36 cellular contexts compared by ENCODE assay signal in the genomic region with DNA sequence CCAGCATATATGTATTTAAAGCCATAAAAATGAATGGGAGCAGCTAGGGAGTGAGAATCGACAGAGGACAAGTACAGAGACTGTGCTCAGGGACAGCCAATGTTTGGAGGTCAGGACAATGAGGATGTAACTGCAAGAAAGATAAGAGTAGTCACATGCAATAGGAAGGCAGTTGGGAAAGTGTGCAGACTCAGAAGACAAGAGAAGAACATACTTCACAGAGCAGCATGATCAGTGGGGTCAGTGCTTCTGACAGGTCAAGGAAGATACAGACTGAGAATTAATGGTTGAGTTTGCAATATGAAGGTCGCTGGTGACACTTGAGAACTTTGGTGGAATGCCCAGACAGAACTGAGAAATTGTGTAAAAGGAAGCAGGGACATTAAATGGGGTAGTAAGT.
"Had no signal": no experiment of that assay in that cellular context is flagged by ENCODE, and none has a peak within 500 bp of the region (broad histone marks: within the 10 kb centered on the region; RNA-seq: fewer than 3 reads in every experiment).

No MANE protein-coding gene starts in this region.

- H3K4me3 ChIP-seq: ascending aorta, body of pancreas, breast epithelium had no signal

- FAIRE-seq: TTC549 had no signal

- H3K27me3 Mint-ChIP-seq: activated B cell treated with CpG ODN at 0.5 μM for 24 hours; activated CD4-positive, alpha-beta memory T cell treated with anti-CD3 and anti-CD28 coated beads for 36 hours; activated CD4-positive, alpha-beta T cell treated with anti-CD3 and anti-CD28 coated beads, Interleukin-2, amount 10 ng/mL, durations not matched to agents 24 days and 14 days; activated CD8-positive, alpha-beta T cell treated with anti-CD3 and anti-CD28 coated beads for 36 hours; activated naive CD8-positive, alpha-beta T cell treated with anti-CD3 and anti-CD28 coated beads for 36 hours; activated T-helper 17 cell treated with anti-CD3 and anti-CD28 coated beads, Interleukin-2, amount 50 U/mL, for 72 hours had no signal

- H3K9me3 ChIP-seq: ascending aorta, body of pancreas, breast epithelium had no signal

- ATAC-seq: activated CD8-positive, alpha-beta T cell treated with anti-CD3 and anti-CD28 coated beads for 36 hours; activated naive CD4-positive, alpha-beta T cell treated with anti-CD3 and anti-CD28 coated beads, Interleukin-2, amount 50 U/mL, for 72 hours; activated T-cell treated with anti-CD3 and anti-CD28 coated beads, Interleukin-2, amount 50 U/mL, for 4 hours; activated T-cell treated with anti-CD3 and anti-CD28 coated beads, Interleukin-2, amount 50 U/mL, for 72 hours; activated T-helper 17 cell treated with anti-CD3 and anti-CD28 coated beads, Interleukin-2, amount 50 U/mL, for 72 hours; body of pancreas had no signal

- H3K4me3 Mint-ChIP-seq: activated B cell treated with CpG ODN at 0.5 μM for 24 hours; activated CD4-positive, alpha-beta memory T cell treated with anti-CD3 and anti-CD28 coated beads for 36 hours; activated CD4-positive, alpha-beta T cell treated with anti-CD3 and anti-CD28 coated beads, Interleukin-2, amount 10 ng/mL, durations not matched to agents 24 days and 14 days; activated CD8-positive, alpha-beta T cell treated with anti-CD3 and anti-CD28 coated beads for 36 hours; activated naive CD4-positive, alpha-beta T cell treated with anti-CD3 and anti-CD28 coated beads for 36 hours; activated naive CD8-positive, alpha-beta T cell treated with anti-CD3 and anti-CD28 coated beads for 36 hours; activated T-cell treated with anti-CD3 and anti-CD28 coated beads, Interleukin-2, amount 50 U/mL, for 4 hours; activated T-cell treated with anti-CD3 and anti-CD28 coated beads, Interleukin-2, amount 50 U/mL, for 72 hours; activated T-helper 1 cell treated with anti-CD3 and anti-CD28 coated beads, Interleukin-12 subunit alpha, Interleukin-12 subunit beta, Interleukin-2, Interleukin-4 antibody, amounts not matched to agents 30 ng/mL and 10 ng/mL and 1 ng/mL, durations not matched to agents 14 hours and 24 hours and 36 hours; activated T-helper 17 cell treated with anti-CD3 and anti-CD28 coated beads, Interleukin-2, amount 50 U/mL, for 72 hours; T-helper 1 cell treated with Interleukin-12 subunit alpha and Interleukin-12 subunit beta and Interleukin-4 antibody, amounts not matched to agents 30 μg/mL and 1 μg/mL, for 36 hours; T-helper 2 cell treated with Interferon-gamma antibody and Interleukin-4, amounts not matched to agents 5 μg/mL and 100 μg/mL, for 36 hours had no signal

- H3K27me3 ChIP-seq: ascending aorta, body of pancreas, brain microvascular endothelial cell, breast epithelium had no signal

- H3K36me3 ChIP-seq: ascending aorta, brain microvascular endothelial cell, breast epithelium had no signal

- H3K4me1 ChIP-seq: ascending aorta, body of pancreas, breast epithelium had no signal

- H3K36me3 Mint-ChIP-seq: activated CD4-positive, alpha-beta memory T cell treated with anti-CD3 and anti-CD28 coated beads for 36 hours; activated naive CD4-positive, alpha-beta T cell treated with anti-CD3 and anti-CD28 coated beads, Interleukin-2, amount 50 U/mL, for 72 hours; activated naive CD8-positive, alpha-beta T cell treated with anti-CD3 and anti-CD28 coated beads for 36 hours had no signal

- H3K27ac Mint-ChIP-seq: activated B cell treated with CpG ODN at 0.5 μM for 24 hours; activated CD4-positive, alpha-beta memory T cell treated with anti-CD3 and anti-CD28 coated beads for 36 hours; activated CD4-positive, alpha-beta T cell treated with anti-CD3 and anti-CD28 coated beads, Interleukin-2, amount 10 ng/mL, durations not matched to agents 24 days and 14 days; activated CD8-positive, alpha-beta T cell treated with anti-CD3 and anti-CD28 coated beads for 36 hours; activated naive CD4-positive, alpha-beta T cell treated with anti-CD3 and anti-CD28 coated beads for 36 hours; activated naive CD4-positive, alpha-beta T cell treated with anti-CD3 and anti-CD28 coated beads, Interleukin-2, amount 50 U/mL, for 72 hours; activated naive CD8-positive, alpha-beta T cell treated with anti-CD3 and anti-CD28 coated beads for 36 hours; activated T-cell treated with anti-CD3 and anti-CD28 coated beads, Interleukin-2, amount 50 U/mL, for 72 hours; activated T-helper 1 cell treated with anti-CD3 and anti-CD28 coated beads, Interleukin-12 subunit alpha, Interleukin-12 subunit beta, Interleukin-2, Interleukin-4 antibody, amounts not matched to agents 30 ng/mL and 10 ng/mL and 1 ng/mL, durations not matched to agents 14 hours and 24 hours and 36 hours; activated T-helper 17 cell treated with anti-CD3 and anti-CD28 coated beads, Interleukin-2, amount 50 U/mL, for 72 hours; T-helper 1 cell treated with Interleukin-12 subunit alpha and Interleukin-12 subunit beta and Interleukin-4 antibody, amounts not matched to agents 30 μg/mL and 1 μg/mL, for 36 hours; T-helper 2 cell treated with Interferon-gamma antibody and Interleukin-4, amounts not matched to agents 5 μg/mL and 100 μg/mL, for 36 hours had no signal

- H3K27ac ChIP-seq: ascending aorta, body of pancreas, brain microvascular endothelial cell, breast epithelium, VCaP had no signal

- H3K9me3 Mint-ChIP-seq: activated B cell treated with CpG ODN at 0.5 μM for 24 hours; activated CD4-positive, alpha-beta T cell treated with anti-CD3 and anti-CD28 coated beads, Interleukin-2, amount 10 ng/mL, durations not matched to agents 24 days and 14 days; activated CD8-positive, alpha-beta T cell treated with anti-CD3 and anti-CD28 coated beads for 36 hours; activated naive CD4-positive, alpha-beta T cell treated with anti-CD3 and anti-CD28 coated beads, Interleukin-2, amount 50 U/mL, for 72 hours; activated naive CD8-positive, alpha-beta T cell treated with anti-CD3 and anti-CD28 coated beads for 36 hours; activated T-cell treated with anti-CD3 and anti-CD28 coated beads, Interleukin-2, amount 50 U/mL, for 4 hours; activated T-cell treated with anti-CD3 and anti-CD28 coated beads, Interleukin-2, amount 50 U/mL, for 72 hours; activated T-helper 1 cell treated with anti-CD3 and anti-CD28 coated beads, Interleukin-12 subunit alpha, Interleukin-12 subunit beta, Interleukin-2, Interleukin-4 antibody, amounts not matched to agents 30 ng/mL and 10 ng/mL and 1 ng/mL, durations not matched to agents 14 hours and 24 hours and 36 hours; activated T-helper 17 cell treated with anti-CD3 and anti-CD28 coated beads, Interleukin-2, amount 50 U/mL, for 72 hours; T-helper 1 cell treated with Interleukin-12 subunit alpha and Interleukin-12 subunit beta and Interleukin-4 antibody, amounts not matched to agents 30 μg/mL and 1 μg/mL, for 36 hours; T-helper 2 cell treated with Interferon-gamma antibody and Interleukin-4, amounts not matched to agents 5 μg/mL and 100 μg/mL, for 36 hours had no signal

- H3K4me1 Mint-ChIP-seq: activated B cell treated with CpG ODN at 0.5 μM for 24 hours; activated CD4-positive, alpha-beta T cell treated with anti-CD3 and anti-CD28 coated beads, Interleukin-2, amount 10 ng/mL, durations not matched to agents 24 days and 14 days; activated naive CD8-positive, alpha-beta T cell treated with anti-CD3 and anti-CD28 coated beads for 36 hours; activated T-helper 17 cell treated with anti-CD3 and anti-CD28 coated beads, Interleukin-2, amount 50 U/mL, for 72 hours had no signal

- DNase-seq: activated B cell treated with CpG ODN at 0.5 μM for 24 hours; activated CD4-positive, alpha-beta memory T cell treated with anti-CD3 and anti-CD28 coated beads for 36 hours; activated CD4-positive, alpha-beta T cell treated with anti-CD3 and anti-CD28 coated beads for 4 hours; activated CD4-positive, alpha-beta T cell treated with anti-CD3 and anti-CD28 coated beads, Interleukin-2, amount 10 ng/mL, durations not matched to agents 24 days and 14 days; activated CD4-positive, alpha-beta T cell treated with anti-CD3 and anti-CD28 coated beads, Interleukin-2, amount 50 U/mL, for 1 hour; activated CD4-positive, alpha-beta T cell treated with anti-CD3 and anti-CD28 coated beads, Interleukin-2, amount 50 U/mL, for 4 hours; activated CD4-positive, CD25-positive, alpha-beta regulatory T cell treated with anti-CD3 and anti-CD28 coated beads, Interleukin-2, amount 50 U/mL, for 72 hours; activated CD8-positive, alpha-beta memory T cell treated with anti-CD3 and anti-CD28 coated beads, Interleukin-2, amount 50 U/mL, for 4 hours; activated CD8-positive, alpha-beta T cell treated with anti-CD3 and anti-CD28 coated beads for 36 hours; activated effector memory CD4-positive, alpha-beta T cell treated with anti-CD3 and anti-CD28 coated beads, Interleukin-2, amount 50 U/mL, for 16 hours; activated gamma-delta T cell treated with Interleukin-2 at 50 U/mL for 16 hours; activated naive CD4-positive, alpha-beta T cell; activated naive CD4-positive, alpha-beta T cell treated with anti-CD3 and anti-CD28 coated beads for 36 hours; activated naive CD4-positive, alpha-beta T cell treated with anti-CD3 and anti-CD28 coated beads, Interleukin-2, amount 50 U/mL, for 16 hours; activated naive CD8-positive, alpha-beta T cell treated with anti-CD3 and anti-CD28 coated beads for 36 hours; activated T-cell treated with anti-CD3 and anti-CD28 coated beads for 4 hours; activated T-cell treated with anti-CD3 and anti-CD28 coated beads, Interleukin-2, amount 50 U/mL, for 1 hour; activated T-cell treated with anti-CD3 and anti-CD28 coated beads, Interleukin-2, amount 50 U/mL, for 4 hours; activated T-cell treated with anti-CD3 and anti-CD28 coated beads, Interleukin-2, amount 50 U/mL, for 72 hours; amygdala; anterior cingulate cortex; body of pancreas; brain microvascular endothelial cell; central memory CD4-positive, alpha-beta T cell; T-helper 1 cell; T-helper 2 cell; T-helper 9 cell had no signal
